15 cellular contexts compared by ENCODE assay signal in genomic region chr13:37656247-37656940, GRCh38. TPM values are rescaled to one million over a fixed set of nuclear protein-coding genes. Genes with fewer than 3 reads are reported as not detected.
A peak's percentile ranks its signal among the peaks of the same experiment; 100 is the strongest.
DNase-seq lines count a peak whose midpoint lies in the region; ATAC-seq, FAIRE-seq and TF ChIP-seq lines count a peak whose summit lies in the region.
"Had no signal": no experiment of that assay in that cellular context is flagged by ENCODE, and none has a peak within 500 bp of the region (broad histone marks: within the 10 kb centered on the region; RNA-seq: fewer than 3 reads in every experiment).

No MANE protein-coding gene starts in this region.

- no peaks in the 10 kb centered on the region for H3K9me3 Mint-ChIP-seq in GM23338
- H3K9me3 Mint-ChIP-seq: activated T-helper 2 cell treated with anti-CD3 and anti-CD28 coated beads, Interferon-gamma antibody, Interleukin-2, Interleukin-4, amounts not matched to agents 10 μg/mL and 5 μg/mL and 100 μg/mL, durations not matched to agents 14 hours and 24 hours and 36 hours had no signal

- H3K9me3 ChIP-seq in A673 (ENCODE audit: low read depth, low read length, poor library complexity, severe bottlenecking) (no peaks in the 10 kb centered on the region), keratinocyte (ENCODE audit: control insufficient read depth, low read depth, low read length) (no peaks in the 10 kb centered on the region)
- H3K9me3 ChIP-seq: BE2C had no signal

- no peaks in the 10 kb centered on the region for H3K36me3 Mint-ChIP-seq in GM23338 (ENCODE audit: low read depth)
- H3K36me3 Mint-ChIP-seq: memory B cell had no signal

- H3K4me2 ChIP-seq in keratinocyte (ENCODE audit: control insufficient read depth, extremely low read depth, insufficient read depth, low read depth, low read length) (peak overlapping the region; percentile 56), GM23338 (no peak overlapping the region)

- TF ChIP-seq CTCF in A673 (conservative IDR thresholded peaks at IDR 0.05; ENCODE audit: low read depth, low read length): no peak
- no peak for TF ChIP-seq CTCF in keratinocyte (optimal IDR thresholded peaks at IDR 0.05 in 1 of 3, IDR thresholded peaks at IDR 0.05 in 1 of 3, conservative IDR thresholded peaks at IDR 0.05 in 1 of 3; ENCODE audit: extremely low read depth in 1 of 3, insufficient read depth in 2 of 3, low read length in 3 of 3)
- no peak for TF ChIP-seq CTCF in GM23338 (conservative IDR thresholded peaks at IDR 0.05; ENCODE audit: low read depth in 2 of 2)

- no peaks in the 10 kb centered on the region for H3K4me1 Mint-ChIP-seq in GM23338
- H3K4me1 Mint-ChIP-seq: memory B cell had no signal

- ATAC-seq in GM21526 (IDR thresholded peaks at IDR 0.05; ENCODE audit: low FRiP score, unreplicated experiment) (no peak), GM23338 (no peak)
- ATAC-seq: activated CD4-positive, CD25-positive, alpha-beta regulatory T cell treated with anti-CD3 and anti-CD28 coated beads, Interleukin-2, amount 50 U/mL, for 24 hours had no signal

- DNase-seq in A673 (ENCODE audit: low spot score) (peak; percentile 37), HS-5 (ENCODE audit: low read depth) (peak; percentile 84), brain pericyte (ENCODE audit: low read depth, low spot score) (peak; percentile 77), keratinocyte (ENCODE audit: low read depth, low spot score) (peak; percentile 86), GM23338 (ENCODE audit: low spot score) (no peak), nucleus accumbens (lab: John Stamatoyannopoulos, UW) (no peak), superior temporal gyrus (ENCODE audit: extremely low spot score) (no peak)
- DNase-seq: BE2C, NCI-H2107, small intestine had no signal

- no peaks in the 10 kb centered on the region for H3F3A ChIP-seq in GM23338 (replicated peaks; ENCODE audit: low read depth)

- no peak overlapping the region; the same call in 1 of the 2 replicates for H3K27ac Mint-ChIP-seq in GM23338
- H3K27ac Mint-ChIP-seq: activated T-helper 2 cell treated with anti-CD3 and anti-CD28 coated beads, Interferon-gamma antibody, Interleukin-2, Interleukin-4, amounts not matched to agents 10 μg/mL and 5 μg/mL and 100 μg/mL, durations not matched to agents 14 hours and 24 hours and 36 hours; memory B cell had no signal

- H3K4me3 ChIP-seq in A673 (ENCODE audit: low read depth, low read length, poor library complexity, severe bottlenecking) (no peak overlapping the region), keratinocyte (ENCODE audit: control insufficient read depth in 2 of 3, extremely low read depth in 1 of 3, insufficient read depth in 2 of 3, low read depth in 1 of 3, low read length in 3 of 3) (peak overlapping the region in 1 of 3 experiments; percentile 38), GM23338 (no peak overlapping the region)

- H3K27me3 Mint-ChIP-seq in GM23338 (ENCODE audit: insufficient read depth, low read depth, poor library complexity): no peaks in the 10 kb centered on the region
- H3K27me3 Mint-ChIP-seq: memory B cell had no signal

- dilution Hi-C loops in keratinocyte (cut with MboI; ENCODE audit: extremely low pct_ligation_motif_present, low sequenced_read_pairs): no loop called here

- H3K79me2 ChIP-seq in keratinocyte (ENCODE audit: control insufficient read depth, insufficient read depth, low read length) (no peaks in the 10 kb centered on the region), GM23338 (replicated peaks; ENCODE audit: insufficient read depth) (no peaks in the 10 kb centered on the region)

- H2AFZ ChIP-seq in keratinocyte (ENCODE audit: control insufficient read depth, low read length) (no peak overlapping the region), GM23338 (no peak overlapping the region)

- H3K36me3 ChIP-seq in A673 (ENCODE audit: insufficient read depth, low read length, poor library complexity, severe bottlenecking) (peaks cover 3% of the 10 kb centered on the region), keratinocyte (ENCODE audit: control insufficient read depth in 2 of 2, extremely low read depth in 1 of 2, insufficient read depth in 2 of 2, low read length in 2 of 2) (no peaks in the 10 kb centered on the region), GM23338 (ENCODE audit: insufficient read depth) (no peaks in the 10 kb centered on the region)
- H3K36me3 ChIP-seq: BE2C had no signal

- peak; percentile 100 for FAIRE-seq in keratinocyte (lab: Jason Lieb, UNC)
- FAIRE-seq: GM19239, small intestine had no signal

- H3K9me1 ChIP-seq in keratinocyte (ENCODE audit: control insufficient read depth, extremely low read depth, insufficient read depth, low read length): no peaks in the 10 kb centered on the region

- no TSS peak for BruUV-seq in A673 (replicated peaks; lab: Mats Ljungman, UMichigan)

- no peaks in the 10 kb centered on the region for H3K27me3 ChIP-seq in A673 (replicated peaks; ENCODE audit: insufficient read depth, low read depth, low read length, poor library complexity)
- no peaks in the 10 kb centered on the region for H3K27me3 ChIP-seq in keratinocyte (ENCODE audit: control insufficient read depth, extremely low read depth, insufficient read depth, low read length)
- H3K27me3 ChIP-seq in GM23338 (ENCODE audit: insufficient read depth): no peaks in the 10 kb centered on the region
- H3K27me3 ChIP-seq: BE2C had no signal

- H3K9me2 ChIP-seq in GM23338 (ENCODE audit: insufficient read depth): peaks cover 5% of the 10 kb centered on the region; the same call in 1 of the 2 replicates

- no peak overlapping the region for H3K9ac ChIP-seq in keratinocyte (ENCODE audit: control insufficient read depth, extremely low read depth, insufficient read depth, low read length)

- no peak overlapping the region for H3K27ac ChIP-seq in A673 (ENCODE audit: low read depth, low read length, poor library complexity, severe bottlenecking)
- peak overlapping the region; percentile 75 for H3K27ac ChIP-seq in keratinocyte (ENCODE audit: control insufficient read depth, insufficient read depth, low read length)
- no peak overlapping the region for H3K27ac ChIP-seq in GM23338 (ENCODE audit: low read depth)

- intact Hi-C loops in A673 (cut with micrococcal nuclease; ENCODE audit: unreplicated experiment): no loop called here

- POLR2A ChIA-PET in A673 (lab: Charles Lee; ENCODE audit: low non-redundant PET): no interaction called here

- H3K4me1 ChIP-seq in A673 (ENCODE audit: insufficient read depth, low read length, poor library complexity, severe bottlenecking) (no peaks in the 10 kb centered on the region), keratinocyte (ENCODE audit: control insufficient read depth, extremely low read depth, insufficient read depth, low read length) (peaks cover 15% of the 10 kb centered on the region), GM23338 (ENCODE audit: insufficient read depth) (no peaks in the 10 kb centered on the region)
- H3K4me1 ChIP-seq: BE2C had no signal

- CTCF ChIA-PET in A673 (lab: Charles Lee): no interaction called here

- no peak overlapping the region for H3K4me3 Mint-ChIP-seq in GM23338
- H3K4me3 Mint-ChIP-seq: memory B cell had no signal

- no peaks in the 10 kb centered on the region for H4K20me1 ChIP-seq in keratinocyte (ENCODE audit: control insufficient read depth, extremely low read depth, insufficient read depth, low read length)
- no peaks in the 10 kb centered on the region for H4K20me1 ChIP-seq in GM23338 (replicated peaks; ENCODE audit: insufficient read depth)

TF ChIP-seq in GM23338, 12 proteins besides CTCF, POLR2A, EP300 and RAD21 (continues in another document):
- no peak for TF ChIP-seq ETS1 (IDR thresholded peaks at IDR 0.05)
- no peak for TF ChIP-seq EZH2phosphoT487 (IDR thresholded peaks at IDR 0.05; ENCODE audit: unreplicated experiment)
- no peak for TF ChIP-seq CREB1 (CRISPR knock-in tag; IDR thresholded peaks at IDR 0.05; ENCODE audit: low read depth)
- no peak for TF ChIP-seq JUNB (IDR thresholded peaks at IDR 0.05; ENCODE audit: unreplicated experiment)
- TF ChIP-seq NANOG (IDR thresholded peaks at IDR 0.05; ENCODE audit: borderline replicate concordance): no peak
- TF ChIP-seq EZH2 (IDR thresholded peaks at IDR 0.05; ENCODE audit: low read depth, unreplicated experiment): no peak

RNA-seq across cellular contexts. Expression of gene POSTN, which starts 57.8 kb away (rescaled TPM):
- 1.8 and 3.2 TPM in 2 replicates for total RNA-seq in A673 (2021)
- polyA plus RNA-seq in keratinocyte (13.4 to 82.4 TPM (median 31.8 TPM) in 3 replicates), GM23338 (2016; fragmentation: Nextera tagmentation; extraction: Ambion mirVana) (0.21 and 0.37 TPM in 2 replicates)
- 7.2 TPM for polyA plus RNA-seq in keratinocyte (2011; ENCODE audit: low read depth)
- polyA plus RNA-seq in keratinocyte (2011; cell fraction: cytosol; rRNA removed): 14.6 and 15.1 TPM in 2 replicates
- polyA plus RNA-seq in keratinocyte (2011; cell fraction: nucleus; rRNA removed): 92.6 and 114 TPM in 2 replicates
- 2.6 and 23.6 TPM in 2 replicates for polyA plus RNA-seq in keratinocyte (2012; ENCODE audit: low replicate concordance)
- 6.6 to 53.1 TPM (median 16.5 TPM) in 3 replicates for polyA minus RNA-seq in keratinocyte
- polyA minus RNA-seq in keratinocyte (2011; cell fraction: cytosol; rRNA and poly(A)+ RNA removed): 26.7 TPM
- 57.1 and 168 TPM in 2 replicates for polyA minus RNA-seq in keratinocyte (2011; cell fraction: nucleus; rRNA and poly(A)+ RNA removed)
- total RNA-seq in GM23338 (2014; rRNA removed; shearing (Covaris generic)): 0.31 and 0.39 TPM in 2 replicates
- total RNA-seq: activated T-helper 2 cell treated with anti-CD3 and anti-CD28 coated beads, Interferon-gamma antibody, Interleukin-2, Interleukin-4, amounts not matched to agents 10 μg/mL and 5 μg/mL and 100 μg/mL, durations not matched to agents 14 hours and 24 hours and 36 hours had no signal

Comparison
In these comparisons a context has a peak if more than half of its experiments do, and no peak if none do; other contexts are left out.
1. DNase-seq: peak in A673 (single experiment), HS-5 (single experiment), brain pericyte (single experiment) and keratinocyte (single experiment); none in GM23338 (single experiment), nucleus accumbens (0 of 56) and superior temporal gyrus (single experiment).